In the genomic region with DNA sequence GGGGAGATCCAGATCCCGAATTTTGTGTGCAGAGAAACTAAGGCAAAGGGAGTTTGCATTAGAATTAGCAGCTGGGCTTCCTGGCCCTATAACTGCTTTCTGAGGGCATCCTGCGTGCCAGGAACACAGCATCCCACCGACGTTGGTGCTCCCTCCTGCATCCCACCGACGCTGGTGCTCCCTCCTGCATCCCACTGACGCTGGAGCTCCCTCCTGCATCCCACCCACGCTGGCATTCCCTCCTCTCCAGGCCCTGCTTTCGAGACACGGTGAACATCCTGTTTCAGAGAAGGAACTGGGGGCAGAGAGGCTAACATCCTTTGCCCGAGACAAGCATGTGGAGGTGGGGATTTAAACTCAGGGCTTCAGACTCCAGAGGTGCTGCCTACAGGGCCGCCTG, we compare ENCODE assay signal across 32 cellular contexts. TPM values are rescaled to one million over a fixed set of nuclear protein-coding genes. Genes with fewer than 3 reads are reported as not detected.
"Had no signal": no experiment of that assay in that cellular context is flagged by ENCODE, and none has a peak within 500 bp of the region (broad histone marks: within the 10 kb centered on the region; RNA-seq: fewer than 3 reads in every experiment).

No MANE protein-coding gene starts in this region.

- DNase-seq: activated CD4-positive, alpha-beta T cell treated with anti-CD3 and anti-CD28 coated beads for 36 hours; activated CD4-positive, alpha-beta T cell treated with anti-CD3 and anti-CD28 coated beads, Interleukin-2, amount 10 ng/mL, durations not matched to agents 7 days and 5 days; activated CD4-positive, alpha-beta T cell treated with anti-CD3 and anti-CD28 coated beads, Interleukin-2, amount 50 U/mL, for 48 hours; activated CD8-positive, alpha-beta T cell treated with anti-CD3 and anti-CD28 coated beads, Interleukin-2, amount 10 ng/mL, durations not matched to agents 7 days and 5 days; activated gamma-delta T cell; activated naive CD4-positive, alpha-beta T cell treated with Interleukin-2 at 50 U/mL for 16 hours; activated naive CD8-positive, alpha-beta T cell treated with anti-CD3 and anti-CD28 coated beads, Interleukin-2, amount 10 ng/mL, durations not matched to agents 7 days and 5 days; activated T-cell treated with anti-CD3 and anti-CD28 coated beads, Interleukin-2, amount 50 U/mL, for 24 hours; amygdala; Karpas-422; NCI-H1048; NCI-H1105 treated with DMSO at 0.1 percent for 48 hours; NCI-H1436; NCI-H1694; NCI-H1930; NCI-H2081 treated with DMSO at 0.1 percent for 48 hours; NCI-H226; NCI-H524 treated with DMSO at 0.1 percent for 48 hours; Peyer's patch; SIG-M5; T1000 had no signal

- H3K36me3 ChIP-seq: ascending aorta, cardiac muscle cell, Peyer's patch had no signal

- H3K4me1 Mint-ChIP-seq: activated CD4-positive, alpha-beta T cell treated with anti-CD3 and anti-CD28 coated beads for 36 hours; activated CD4-positive, alpha-beta T cell treated with anti-CD3 and anti-CD28 coated beads, Interleukin-2, amount 10 ng/mL, durations not matched to agents 7 days and 5 days; activated naive CD4-positive, alpha-beta T cell treated with anti-CD3 and anti-CD28 coated beads, Interleukin-2, amount 50 U/mL, for 24 hours; activated naive CD8-positive, alpha-beta T cell treated with anti-CD3 and anti-CD28 coated beads, Interleukin-2, amount 10 ng/mL, durations not matched to agents 7 days and 5 days; central memory CD8-positive, alpha-beta T cell had no signal

- H3K4me3 Mint-ChIP-seq: activated CD4-positive, alpha-beta T cell treated with anti-CD3 and anti-CD28 coated beads for 36 hours; activated CD4-positive, alpha-beta T cell treated with anti-CD3 and anti-CD28 coated beads, Interleukin-2, amount 10 ng/mL, durations not matched to agents 7 days and 5 days; activated CD8-positive, alpha-beta T cell treated with anti-CD3 and anti-CD28 coated beads, Interleukin-2, amount 10 ng/mL, durations not matched to agents 7 days and 5 days; activated naive CD4-positive, alpha-beta T cell treated with anti-CD3 and anti-CD28 coated beads, Interleukin-2, amount 50 U/mL, for 24 hours; activated naive CD8-positive, alpha-beta T cell treated with anti-CD3 and anti-CD28 coated beads, Interleukin-2, amount 10 ng/mL, durations not matched to agents 7 days and 5 days; activated T-cell treated with anti-CD3 and anti-CD28 coated beads, Interleukin-2, amount 50 U/mL, for 24 hours; central memory CD8-positive, alpha-beta T cell had no signal

- H3K4me1 ChIP-seq: ascending aorta had no signal

- H3K27me3 ChIP-seq: ascending aorta, cardiac muscle cell, Peyer's patch had no signal

- H3K36me3 Mint-ChIP-seq: activated naive CD4-positive, alpha-beta T cell treated with anti-CD3 and anti-CD28 coated beads, Interleukin-2, amount 50 U/mL, for 24 hours; activated naive CD8-positive, alpha-beta T cell treated with anti-CD3 and anti-CD28 coated beads, Interleukin-2, amount 10 ng/mL, durations not matched to agents 7 days and 5 days had no signal

- H3K9me3 Mint-ChIP-seq: activated CD4-positive, alpha-beta T cell treated with anti-CD3 and anti-CD28 coated beads, Interleukin-2, amount 10 ng/mL, durations not matched to agents 7 days and 5 days; activated naive CD4-positive, alpha-beta T cell treated with anti-CD3 and anti-CD28 coated beads, Interleukin-2, amount 50 U/mL, for 24 hours; activated T-cell treated with anti-CD3 and anti-CD28 coated beads, Interleukin-2, amount 50 U/mL, for 24 hours; activated T-helper 2 cell treated with anti-CD3 and anti-CD28 coated beads, Interferon-gamma antibody, Interleukin-2, Interleukin-4, amounts not matched to agents 10 μg/mL and 5 μg/mL and 100 μg/mL, durations not matched to agents 14 hours and 24 hours and 36 hours; central memory CD8-positive, alpha-beta T cell had no signal

- H3K9me3 ChIP-seq: ascending aorta, Peyer's patch had no signal

- ATAC-seq: activated CD4-positive, alpha-beta T cell treated with anti-CD3 and anti-CD28 coated beads for 36 hours; activated CD4-positive, CD25-positive, alpha-beta regulatory T cell treated with anti-CD3 and anti-CD28 coated beads, Interleukin-2, amount 50 U/mL, for 24 hours; activated CD8-positive, alpha-beta T cell treated with anti-CD3 and anti-CD28 coated beads, Interleukin-2, amount 10 ng/mL, durations not matched to agents 7 days and 5 days; Right ventricle myocardium inferior had no signal

- H3K4me3 ChIP-seq: ascending aorta, cardiac muscle cell, Peyer's patch had no signal

- H3K27ac ChIP-seq: ascending aorta, cardiac muscle cell, RWPE1 had no signal

- H3K27ac Mint-ChIP-seq: activated CD4-positive, alpha-beta T cell treated with anti-CD3 and anti-CD28 coated beads for 36 hours; activated CD4-positive, alpha-beta T cell treated with anti-CD3 and anti-CD28 coated beads, Interleukin-2, amount 10 ng/mL, durations not matched to agents 7 days and 5 days; activated CD8-positive, alpha-beta T cell treated with anti-CD3 and anti-CD28 coated beads, Interleukin-2, amount 10 ng/mL, durations not matched to agents 7 days and 5 days; activated naive CD4-positive, alpha-beta T cell treated with anti-CD3 and anti-CD28 coated beads, Interleukin-2, amount 50 U/mL, for 24 hours; activated naive CD8-positive, alpha-beta T cell treated with anti-CD3 and anti-CD28 coated beads, Interleukin-2, amount 10 ng/mL, durations not matched to agents 7 days and 5 days; activated T-cell treated with anti-CD3 and anti-CD28 coated beads, Interleukin-2, amount 50 U/mL, for 24 hours; activated T-helper 2 cell treated with anti-CD3 and anti-CD28 coated beads, Interferon-gamma antibody, Interleukin-2, Interleukin-4, amounts not matched to agents 10 μg/mL and 5 μg/mL and 100 μg/mL, durations not matched to agents 14 hours and 24 hours and 36 hours had no signal

RNA-seq across cellular contexts. Expression of a gene that starts 44.4 kb away (rescaled TPM):
- total RNA-seq: activated CD8-positive, alpha-beta T cell treated with anti-CD3 and anti-CD28 coated beads, Interleukin-2, amount 10 ng/mL, durations not matched to agents 7 days and 5 days; activated naive CD8-positive, alpha-beta T cell treated with anti-CD3 and anti-CD28 coated beads, Interleukin-2, amount 10 ng/mL, durations not matched to agents 7 days and 5 days; ascending aorta; MCF 10A; NCI-H460; SK-MEL-5 had no signal
